1 cellular context compared by ENCODE assay signal in genomic region chr7:150359918-150360681, GRCh38.
A peak's percentile ranks its signal among the peaks of the same experiment; 100 is the strongest.
TF ChIP-seq lines count a peak whose summit lies in the region.

No MANE protein-coding gene starts in this region.

TF ChIP-seq in K562, 482 proteins besides CTCF, POLR2A, EP300 and RAD21 (continued from another document and continues in another):
- TF ChIP-seq MLLT1 (IDR thresholded peaks at IDR 0.05) (peak; percentile 86 to 89; a peak in 3 of 4 replicates), TRIM25 (IDR thresholded peaks at IDR 0.05; ENCODE audit: borderline replicate concordance) (peak; percentile 43; the same call in 1 of the 2 replicates), ZNF232 (CRISPR knock-in tag; IDR thresholded peaks at IDR 0.05) (0 out of 2 replicates have a peak, but pooled peaks have one; percentile 34), ZC3H8 (IDR thresholded peaks at IDR 0.05) (0 out of 2 replicates have a peak, but pooled peaks have one; percentile 58), ADNP (tag; IDR thresholded peaks at IDR 0.05) (peak; percentile 78), ZNF280A (IDR thresholded peaks at IDR 0.05; ENCODE audit: low read depth, partially characterized antibody) (peak; percentile 74), ZNF274 (IDR thresholded peaks at IDR 0.05; ENCODE audit: borderline replicate concordance, low read depth, low read length) (no peak), ZNF121 (CRISPR knock-in tag; conservative IDR thresholded peaks at IDR 0.05) (no peak), AFF4 (CRISPR knock-in tag; IDR thresholded peaks at IDR 0.05) (no peak), ELF4 (CRISPR knock-in tag; IDR thresholded peaks at IDR 0.05) (peak; percentile 89; the same call in 1 of the 2 replicates), MIER1 (IDR thresholded peaks at IDR 0.05; ENCODE audit: low read depth) (0 out of 2 replicates have a peak, but pooled peaks have one; percentile 21), SMAD1 (IDR thresholded peaks at IDR 0.05; ENCODE audit: low read depth, low read length, partially characterized antibody) (no peak), SPI1 (IDR thresholded peaks at IDR 0.05; ENCODE audit: borderline replicate concordance, low read depth, low read length) (no peak), PHF21A (IDR thresholded peaks at IDR 0.05; ENCODE audit: borderline replicate concordance, low read depth) (peak; percentile 54; the same call in 1 of the 2 replicates), SMC3 (conservative IDR thresholded peaks at IDR 0.05; ENCODE audit: insufficient read depth, low read depth, low read length) (no peak), SNRNP70 (optimal IDR thresholded peaks at IDR 0.05; ENCODE audit: low read depth, low read length) (no peak), PURB (CRISPR knock-in tag; IDR thresholded peaks at IDR 0.05; ENCODE audit: low read depth) (no peak), ATF3 (IDR thresholded peaks at IDR 0.05) (peak; percentile 82), ATF3 (CRISPR knock-in tag; conservative IDR thresholded peaks at IDR 0.05) (no peak), SIRT6 (IDR thresholded peaks at IDR 0.05; ENCODE audit: low read depth, low read length) (no peak), RBM15 (IDR thresholded peaks at IDR 0.05; ENCODE audit: insufficient read depth, low read length) (no peak), E2F3 (CRISPR knock-in tag; IDR thresholded peaks at IDR 0.05) (no peak), ZNF354B (CRISPR knock-in tag; IDR thresholded peaks at IDR 0.05) (no peak), JUN (IDR thresholded peaks at IDR 0.05; ENCODE audit: borderline replicate concordance, low read depth, low read length) (no peak), JUN (CRISPR knock-in tag; IDR thresholded peaks at IDR 0.05; ENCODE audit: borderline replicate concordance) (0 out of 2 replicates have a peak, but pooled peaks have one; percentile 9), ZNF318 (IDR thresholded peaks at IDR 0.05; ENCODE audit: borderline replicate concordance in 1 of 2, low read depth in 1 of 2) (no peak), PYGO2 (tag; IDR thresholded peaks at IDR 0.05) (peak; percentile 17; the same call in 1 of the 2 replicates), C11orf30 (IDR thresholded peaks at IDR 0.05; ENCODE audit: low read depth) (0 out of 2 replicates have a peak, but pooled peaks have one; percentile 14), KLF1 (tag; IDR thresholded peaks at IDR 0.05) (no peak), HLTF (IDR thresholded peaks at IDR 0.05) (peak; percentile 77; the same call in 1 of the 2 replicates), ZBTB5 (IDR thresholded peaks at IDR 0.05) (peak; percentile 68), RFX1 (IDR thresholded peaks at IDR 0.05) (no peak), ZHX1 (conservative IDR thresholded peaks at IDR 0.05; ENCODE audit: low read length) (no peak)
